ENCODE assay signal across 23 cellular contexts in genomic region chr12:68342966-68343365, GRCh38.
DNase-seq lines count a peak whose midpoint lies in the region; ATAC-seq and TF ChIP-seq lines count a peak whose summit lies in the region.
"Had no signal": no experiment of that assay in that cellular context is flagged by ENCODE, and none has a peak within 500 bp of the region (broad histone marks: within the 10 kb centered on the region; RNA-seq: fewer than 3 reads in every experiment).

No MANE protein-coding gene starts in this region.

- no peak for TF ChIP-seq CTCF in brain microvascular endothelial cell (IDR thresholded peaks at IDR 0.05; ENCODE audit: low read depth, low read length, missing control alignments)

- H3K9me3 ChIP-seq in BLaER1, result no peaks in the 10 kb centered on the region
- H3K9me3 ChIP-seq: breast epithelium, left ventricle myocardium inferior, testis had no signal

- H3K36me3 ChIP-seq in BLaER1 (no peaks in the 10 kb centered on the region), brain microvascular endothelial cell (replicated peaks) (no peaks in the 10 kb centered on the region)
- H3K36me3 ChIP-seq: breast epithelium, left ventricle myocardium inferior had no signal

- H3K4me1 ChIP-seq in BLaER1, result peaks cover 28% of the 10 kb centered on the region
- H3K4me1 ChIP-seq: breast epithelium, left ventricle myocardium inferior, testis had no signal

- H3K27ac ChIP-seq in BLaER1 (no peak overlapping the region), brain microvascular endothelial cell (no peak overlapping the region)
- H3K27ac ChIP-seq: breast epithelium, C4-2B, left ventricle myocardium inferior, testis had no signal

- H3K4me3 ChIP-seq in BLaER1 (no peak overlapping the region), brain microvascular endothelial cell (ENCODE audit: low read depth, low read length) (no peak overlapping the region)
- H3K4me3 ChIP-seq: breast epithelium, K562, left ventricle myocardium inferior, testis had no signal

- peak overlapping the region; percentile 64 for H3K4me2 ChIP-seq in BLaER1

- in situ Hi-C loops in brain microvascular endothelial cell (cut with HindIII; ENCODE audit: low pct_ligation_motif_present, low sequenced_read_pairs), result no loop called here

- peak; percentile 80 for DNase-seq in DMS79 treated with DMSO at 0.1 percent for 48 hours (lab: John Stamatoyannopoulos, UW)
- peak; percentile 75 for DNase-seq in NCI-H146 (lab: John Stamatoyannopoulos, UW)
- peak; percentile 91 for DNase-seq in NCI-H345 (lab: John Stamatoyannopoulos, UW)
- DNase-seq in NCI-H446 treated with DMSO at 0.1 percent for 48 hours (lab: John Stamatoyannopoulos, UW), result no peak
- no peak for DNase-seq in SIG-M5 treated with dmso at 0.1 percent for 504 hours (lab: John Stamatoyannopoulos, UW; ENCODE audit: unreplicated experiment)
- no peak for DNase-seq in brain microvascular endothelial cell
- DNase-seq: ACHN; activated CD4-positive, alpha-beta T cell treated with anti-CD3 and anti-CD28 coated beads, Interleukin-2, amount 50 U/mL, for 48 hours; activated effector memory CD4-positive, alpha-beta T cell treated with anti-CD3 and anti-CD28 coated beads, Interleukin-2, amount 50 U/mL, for 16 hours; activated naive CD8-positive, alpha-beta T cell treated with anti-CD3 and anti-CD28 coated beads, Interleukin-2, amount 50 U/mL, for 24 hours; GOT3; head of caudate nucleus; left ventricle myocardium inferior; NCI-H526; PC-3; testis had no signal

- H3K9ac ChIP-seq in BLaER1, result no peak overlapping the region; the same call in 1 of the 2 replicates

- H3K27me3 ChIP-seq in BLaER1, result no peaks in the 10 kb centered on the region
- H3K27me3 ChIP-seq in brain microvascular endothelial cell (replicated peaks), result no peaks in the 10 kb centered on the region
- H3K27me3 ChIP-seq: breast epithelium, testis had no signal

- ATAC-seq in HG03565 (IDR thresholded peaks at IDR 0.05; ENCODE audit: unreplicated experiment), result no peak
- ATAC-seq: activated naive CD8-positive, alpha-beta T cell treated with anti-CD3 and anti-CD28 coated beads, Interleukin-2, amount 50 U/mL, for 24 hours; K562; PC-3; stimulated activated effector memory CD8-positive, alpha-beta T cell treated with anti-CD3 and anti-CD28 coated beads, Interleukin-12 subunit alpha, Interleukin-12 subunit beta, amount 100 ng/mL, for 72 hours; WTC11 had no signal

- no peaks in the 10 kb centered on the region for H4K20me1 ChIP-seq in BLaER1

Comparison
In these comparisons a context has a peak if more than half of its experiments do, and no peak if none do; other contexts are left out.
1. DNase-seq: peak in DMS79 treated with DMSO at 0.1 percent for 48 hours (single experiment), NCI-H146 (single experiment) and NCI-H345 (single experiment); none in NCI-H446 treated with DMSO at 0.1 percent for 48 hours (single experiment), SIG-M5 treated with dmso at 0.1 percent for 504 hours (single experiment) and brain microvascular endothelial cell (single experiment).